ENCODE assay signal across 1 cellular context in genomic region chr16:1809281-1809801, GRCh38.
TF ChIP-seq lines count a peak whose summit lies in the region.

No MANE protein-coding gene starts in this region.

TF ChIP-seq in HepG2, 621 proteins besides CTCF, POLR2A, EP300 and RAD21:
- TF ChIP-seq PRDM10 (CRISPR knock-in tag; IDR thresholded peaks at IDR 0.05; ENCODE audit: low read depth) (no peak), MAFF (IDR thresholded peaks at IDR 0.05; ENCODE audit: low read depth, low read length) (no peak), AGO2 (optimal IDR thresholded peaks at IDR 0.05; ENCODE audit: low read depth, low read length) (peak; percentile 58), SNAPC2 (CRISPR knock-in tag; IDR thresholded peaks at IDR 0.05) (no peak), ZFP41 (CRISPR knock-in tag; IDR thresholded peaks at IDR 0.05; ENCODE audit: borderline replicate concordance) (no peak)
